ENCODE assay signal across 2 cellular contexts in genomic region chr4:153619811-153620210, GRCh38.
TF ChIP-seq lines count a peak whose summit lies in the region.

No MANE protein-coding gene starts in this region.

TF ChIP-seq in IMR-90, 13 proteins besides CTCF, POLR2A, EP300 and RAD21:
- TF ChIP-seq MXI1 (IDR thresholded peaks at IDR 0.05; ENCODE audit: borderline replicate concordance, low read depth, low read length), result no peak
- no peak for TF ChIP-seq CEBPB (IDR thresholded peaks at IDR 0.05; ENCODE audit: low read depth, low read length)
- no peak for TF ChIP-seq RFX5 (IDR thresholded peaks at IDR 0.05; ENCODE audit: low read depth, low read length)
- no peak for TF ChIP-seq ELK1 (IDR thresholded peaks at IDR 0.05; ENCODE audit: borderline replicate concordance, low read depth, low read length)
- no peak for TF ChIP-seq SMC3 (IDR thresholded peaks at IDR 0.05; ENCODE audit: low read depth, low read length)
- no peak for TF ChIP-seq MAFK (IDR thresholded peaks at IDR 0.05; ENCODE audit: low read depth, low read length)
- TF ChIP-seq FOS (IDR thresholded peaks at IDR 0.05; ENCODE audit: low read depth, low read length), result no peak
- no peak for TF ChIP-seq CHD1 (IDR thresholded peaks at IDR 0.05; ENCODE audit: low read depth, low read length)
- no peak for TF ChIP-seq USF2 (IDR thresholded peaks at IDR 0.05; ENCODE audit: low read depth, low read length)
- no peak for TF ChIP-seq BHLHE40 (IDR thresholded peaks at IDR 0.05; ENCODE audit: low read depth, low read length)
- TF ChIP-seq MAZ (IDR thresholded peaks at IDR 0.05; ENCODE audit: borderline replicate concordance, low read depth, low read length), result no peak
- TF ChIP-seq NFE2L2 (IDR thresholded peaks at IDR 0.05; ENCODE audit: low read depth, low read length), result no peak
- TF ChIP-seq RCOR1 (IDR thresholded peaks at IDR 0.05; ENCODE audit: insufficient replicate concordance, low read length), result no peak

TF ChIP-seq in H1, 55 proteins besides CTCF, POLR2A, EP300 and RAD21:
- no peak for TF ChIP-seq SP1 (IDR thresholded peaks at IDR 0.05; ENCODE audit: low read depth, low read length)
- peak; percentile 18 for TF ChIP-seq CHD7 (IDR thresholded peaks at IDR 0.05; ENCODE audit: insufficient replicate concordance, low read length)
TF ChIP-seq in H1: peak in this region for 1.
